ENCODE assay signal across 8 cellular contexts in the genomic region with DNA sequence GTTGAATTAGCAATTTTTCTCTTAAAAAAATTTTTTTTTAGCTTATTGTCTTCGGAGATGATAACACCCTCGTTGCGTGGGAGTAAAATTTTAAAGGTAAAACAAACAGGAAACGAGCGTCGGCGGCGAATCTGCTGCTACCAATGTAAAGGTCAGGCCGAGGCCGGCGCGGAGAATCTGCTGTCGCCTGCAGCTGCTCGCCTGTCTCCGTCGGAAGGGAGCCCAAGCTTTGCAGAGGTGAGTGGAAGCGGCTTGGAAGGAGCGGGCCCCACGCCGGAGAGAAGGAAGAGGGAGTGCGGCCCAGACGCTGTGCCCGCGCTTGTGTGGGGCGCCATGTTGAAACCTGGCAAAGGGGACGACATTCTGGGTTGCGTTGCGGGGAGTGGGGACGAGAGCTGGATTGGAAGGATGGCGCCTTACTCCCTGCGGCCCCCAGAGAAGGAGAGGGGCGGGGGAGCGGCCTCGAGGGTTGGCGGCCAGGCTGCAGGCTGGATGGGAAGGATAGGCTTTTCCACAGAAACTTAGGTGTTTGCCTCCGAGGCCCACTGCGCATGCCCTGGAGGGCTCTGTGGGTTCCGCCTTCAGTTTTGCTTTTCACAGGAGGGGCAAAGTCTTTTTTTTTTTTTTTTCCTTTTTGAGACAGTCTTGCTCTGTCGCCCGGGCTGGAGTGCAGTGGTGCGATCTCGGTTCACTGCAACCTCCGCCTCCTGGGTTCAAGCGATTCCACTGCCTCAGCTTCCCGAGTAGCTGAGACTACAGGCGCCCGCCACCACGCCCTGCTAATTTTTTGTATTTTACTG.
DNase-seq lines count a peak whose midpoint lies in the region; ATAC-seq lines count a peak whose summit lies in the region.

A gene with protein sequence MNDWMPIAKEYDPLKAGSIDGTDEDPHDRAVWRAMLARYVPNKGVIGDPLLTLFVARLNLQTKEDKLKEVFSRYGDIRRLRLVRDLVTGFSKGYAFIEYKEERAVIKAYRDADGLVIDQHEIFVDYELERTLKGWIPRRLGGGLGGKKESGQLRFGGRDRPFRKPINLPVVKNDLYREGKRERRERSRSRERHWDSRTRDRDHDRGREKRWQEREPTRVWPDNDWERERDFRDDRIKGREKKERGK (plus strand): TSS at position 160 of the 800 bp plus-strand sequence. CDS start 7,402 bp downstream, outside the sequence.

- peak within 1 kb of the TSS; percentile 99 for H3K27ac ChIP-seq in caudate nucleus (ENCODE audit: low read depth, low read length)

- ATAC-seq in GM18502 (IDR thresholded peaks at IDR 0.05; ENCODE audit: poor library complexity, unreplicated experiment) (peak; percentile 66), HG03039 (IDR thresholded peaks at IDR 0.05; ENCODE audit: unreplicated experiment) (peak; percentile 51), GM18858 (IDR thresholded peaks at IDR 0.05; ENCODE audit: unreplicated experiment) (no peak)

- peak; percentile 93 for DNase-seq in NCI-H2227 (lab: John Stamatoyannopoulos, UW; ENCODE audit: unreplicated experiment)
- peak; percentile 80 for DNase-seq in activated CD4-positive, CD25-positive, alpha-beta regulatory T cell treated with anti-CD3 and anti-CD28 coated beads, Interleukin-2, amount 50 U/mL, for 16 hours (ENCODE audit: low read depth, low spot score)
- peak in 59 of 61 donors; percentile 21 to 93 (median 76) for DNase-seq in caudate nucleus (lab: John Stamatoyannopoulos, UW)
- DNase-seq in inferior parietal cortex (ENCODE audit: extremely low spot score), result peak; percentile 88
- peak; percentile 74 for DNase-seq in smooth muscle cell of the brain vasculature (ENCODE audit: low read depth, low spot score)
